ENCODE assay signal across 13 cellular contexts in genomic region chr11:33772300-33772699, GRCh38. TPM values are rescaled to one million over a fixed set of nuclear protein-coding genes. Genes with fewer than 3 reads are reported as not detected.
DNase-seq lines count a peak whose midpoint lies in the region; ATAC-seq, FAIRE-seq and TF ChIP-seq lines count a peak whose summit lies in the region.
"Had no signal": no experiment of that assay in that cellular context is flagged by ENCODE, and none has a peak within 500 bp of the region (broad histone marks: within the 10 kb centered on the region; RNA-seq: fewer than 3 reads in every experiment).

No MANE protein-coding gene starts in this region.

- peaks cover 5% of the 10 kb centered on the region in 2 experiments for H3K36me3 ChIP-seq in keratinocyte (ENCODE audit: control insufficient read depth in 2 of 2, extremely low read depth in 1 of 2, insufficient read depth in 2 of 2, low read length in 2 of 2)
- H3K36me3 ChIP-seq: ovary had no signal

- H3K4me1 Mint-ChIP-seq in T-cell = peaks cover 42 to 49% (median 48%) of the 10 kb centered on the region in 3 donors

- H3K9me1 ChIP-seq in keratinocyte (ENCODE audit: control insufficient read depth, extremely low read depth, insufficient read depth, low read length) = peaks cover 2% of the 10 kb centered on the region

- no peak overlapping the region for H3K9ac ChIP-seq in keratinocyte (ENCODE audit: control insufficient read depth, extremely low read depth, insufficient read depth, low read length)

- intact Hi-C loops in sciatic nerve (cut with DNase I) = no loop called here

- H3K4me1 ChIP-seq in keratinocyte (ENCODE audit: control insufficient read depth, extremely low read depth, insufficient read depth, low read length) = peaks cover 48% of the 10 kb centered on the region

- no peak overlapping the region for H2AFZ ChIP-seq in keratinocyte (ENCODE audit: control insufficient read depth, low read length)

- H3K27ac ChIP-seq in keratinocyte (ENCODE audit: control insufficient read depth, insufficient read depth, low read length) = peak overlapping the region; percentile 10
- H3K27ac ChIP-seq: ovary, transverse colon had no signal

- no peaks in the 10 kb centered on the region for H3K27me3 ChIP-seq in keratinocyte (ENCODE audit: control insufficient read depth, extremely low read depth, insufficient read depth, low read length)
- H3K27me3 ChIP-seq: ovary had no signal

- peaks cover 0 to 1% of the 10 kb centered on the region in 2 donors for H3K27me3 Mint-ChIP-seq in T-cell

- dilution Hi-C loops in keratinocyte (cut with MboI; ENCODE audit: extremely low pct_ligation_motif_present, low sequenced_read_pairs) = no loop called here

- peaks cover 21% of the 10 kb centered on the region for H3K36me3 Mint-ChIP-seq in T-cell

- H3K9me3 ChIP-seq in keratinocyte (ENCODE audit: control insufficient read depth, low read depth, low read length) = no peaks in the 10 kb centered on the region
- H3K9me3 ChIP-seq: ovary, transverse colon had no signal

- peak in 1 of 3 experiments; percentile 13 for TF ChIP-seq CTCF in keratinocyte (optimal IDR thresholded peaks at IDR 0.05 in 1 of 3, IDR thresholded peaks at IDR 0.05 in 1 of 3, conservative IDR thresholded peaks at IDR 0.05 in 1 of 3; ENCODE audit: extremely low read depth in 1 of 3, insufficient read depth in 2 of 3, low read length in 3 of 3)

- H3K4me3 Mint-ChIP-seq in T-cell = peak overlapping the region; percentile 93 to 97 (median 96)

- no peak for ATAC-seq in T-cell (replicated peaks in 1 of 4)
- ATAC-seq in sciatic nerve = no peak

- DNase-seq in ACHN (peak; percentile 32), Daoy (ENCODE audit: low read depth) (peak; percentile 71), T-cell (peak in 1 of 34 experiments; percentile 2), keratinocyte (ENCODE audit: low read depth, low spot score) (peak; percentile 49), sciatic nerve (ENCODE audit: low spot score) (no peak), NCI-H128 (lab: John Stamatoyannopoulos, UW; ENCODE audit: unreplicated experiment) (no peak), NCI-H2081 treated with DMSO at 0.1 percent for 48 hours (lab: John Stamatoyannopoulos, UW) (no peak), NCI-H1417 treated with DMSO at 0.1 percent for 48 hours (lab: John Stamatoyannopoulos, UW) (no peak)
- DNase-seq: activated effector memory CD4-positive, alpha-beta T cell treated with Interleukin-2 at 50 U/mL for 16 hours; KBM-7; ovary; transverse colon had no signal

- peak overlapping the region; percentile 12 to 23 for H3K27ac Mint-ChIP-seq in T-cell

- H3K9me3 Mint-ChIP-seq in T-cell = no peaks in the 10 kb centered on the region

- CTCF ChIA-PET in T-cell (lab: Charles Lee) = interaction anchor here (0.6 to 1.3 kb wide), 5 partner anchors 10 to 1715 kb away, joined by 3 to 4 read pairs (median 3); no protein-coding TSS in a partner anchor

- FAIRE-seq in keratinocyte (lab: Jason Lieb, UNC) = peak; percentile 93
- FAIRE-seq: GM18507 had no signal

- in situ Hi-C loops in ACHN (cut with HindIII; ENCODE audit: low pct_ligation_motif_present, low pct_unique_long_range_greater_than_20kb, low sequenced_read_pairs) = no loop called here

- no peaks in the 10 kb centered on the region for H4K20me1 ChIP-seq in keratinocyte (ENCODE audit: control insufficient read depth, extremely low read depth, insufficient read depth, low read length)

- no peak overlapping the region for H3K4me3 ChIP-seq in keratinocyte (ENCODE audit: control insufficient read depth in 2 of 3, extremely low read depth in 1 of 3, insufficient read depth in 2 of 3, low read depth in 1 of 3, low read length in 3 of 3)
- H3K4me3 ChIP-seq: ovary, transverse colon had no signal

- POLR2A ChIA-PET in T-cell (lab: Charles Lee) = interaction anchor here in 1 of 2 donors (0.6 to 0.7 kb wide), 2 partner anchors 62 to 396 kb away, joined by 3 to 5 read pairs; no protein-coding TSS in a partner anchor

- peaks cover 31% of the 10 kb centered on the region for H3K79me2 ChIP-seq in keratinocyte (ENCODE audit: control insufficient read depth, insufficient read depth, low read length)

- peak overlapping the region; percentile 96 for H3K4me2 ChIP-seq in keratinocyte (ENCODE audit: control insufficient read depth, extremely low read depth, insufficient read depth, low read depth, low read length)

RNA-seq across cellular contexts. Expression of gene FBXO3, which starts 2.0 kb away (rescaled TPM):
- 37.2 and 54.6 TPM in 2 replicates for total RNA-seq in Daoy (2014; rRNA removed; shearing (Covaris generic))
- total RNA-seq in T-cell (10 to 100 TPM; 37.1 to 60.0 (median 41.1) TPM), sciatic nerve (39.2 TPM)
- 47.3 to 68.6 TPM (median 48.5 TPM) in 3 replicates for polyA plus RNA-seq in keratinocyte
- polyA plus RNA-seq in keratinocyte (2011; ENCODE audit: low read depth) = 42.8 TPM
- polyA plus RNA-seq in keratinocyte (2011; cell fraction: cytosol; rRNA removed) = 22.3 and 50.6 TPM in 2 replicates
- polyA plus RNA-seq in keratinocyte (2011; cell fraction: nucleus; rRNA removed) = 44.9 and 65.7 TPM in 2 replicates
- polyA plus RNA-seq in keratinocyte (2012; ENCODE audit: low replicate concordance) = 25.0 and 34.6 TPM in 2 replicates
- 11.1 to 60.4 TPM (median 40.3 TPM) in 3 replicates for polyA minus RNA-seq in keratinocyte
- 35.5 TPM for polyA minus RNA-seq in keratinocyte (2011; cell fraction: cytosol; rRNA and poly(A)+ RNA removed)
- polyA minus RNA-seq in keratinocyte (2011; cell fraction: nucleus; rRNA and poly(A)+ RNA removed) = 32.0 and 44.9 TPM in 2 replicates

RNA-seq across cellular contexts. Expression of gene CD59, which starts 36.1 kb away (rescaled TPM):
- 246 and 312 TPM in 2 replicates for total RNA-seq in Daoy (2014; rRNA removed; shearing (Covaris generic))
- total RNA-seq in T-cell = 10 to 100 TPM; 34.3 to 85.8 (median 71.9) TPM
- polyA plus RNA-seq in keratinocyte = 1,349 to 1,804 TPM (median 1,403 TPM) in 3 replicates
- polyA plus RNA-seq in keratinocyte (2011; ENCODE audit: low read depth) = 138 TPM
- 1,041 and 1,596 TPM in 2 replicates for polyA plus RNA-seq in keratinocyte (2011; cell fraction: cytosol; rRNA removed)
- polyA plus RNA-seq in keratinocyte (2011; cell fraction: nucleus; rRNA removed) = 1,467 and 1,504 TPM in 2 replicates
- 746 and 1,053 TPM in 2 replicates for polyA plus RNA-seq in keratinocyte (2012; ENCODE audit: low replicate concordance)
- polyA minus RNA-seq in keratinocyte = 691 to 1,393 TPM (median 1,095 TPM) in 3 replicates
- 314 TPM for polyA minus RNA-seq in keratinocyte (2011; cell fraction: cytosol; rRNA and poly(A)+ RNA removed)
- polyA minus RNA-seq in keratinocyte (2011; cell fraction: nucleus; rRNA and poly(A)+ RNA removed) = 626 and 1,149 TPM in 2 replicates
- total RNA-seq in sciatic nerve = 679 TPM

Comparison
In these comparisons a context has a peak if more than half of its experiments do, and no peak if none do; other contexts are left out.
1. DNase-seq: peak in ACHN (single experiment), Daoy (single experiment) and keratinocyte (single experiment); none in sciatic nerve (single experiment), NCI-H128 (single experiment), NCI-H2081 treated with DMSO at 0.1 percent for 48 hours (single experiment) and NCI-H1417 treated with DMSO at 0.1 percent for 48 hours (single experiment).